ENCODE assay signal across 8 cellular contexts in the genomic region with DNA sequence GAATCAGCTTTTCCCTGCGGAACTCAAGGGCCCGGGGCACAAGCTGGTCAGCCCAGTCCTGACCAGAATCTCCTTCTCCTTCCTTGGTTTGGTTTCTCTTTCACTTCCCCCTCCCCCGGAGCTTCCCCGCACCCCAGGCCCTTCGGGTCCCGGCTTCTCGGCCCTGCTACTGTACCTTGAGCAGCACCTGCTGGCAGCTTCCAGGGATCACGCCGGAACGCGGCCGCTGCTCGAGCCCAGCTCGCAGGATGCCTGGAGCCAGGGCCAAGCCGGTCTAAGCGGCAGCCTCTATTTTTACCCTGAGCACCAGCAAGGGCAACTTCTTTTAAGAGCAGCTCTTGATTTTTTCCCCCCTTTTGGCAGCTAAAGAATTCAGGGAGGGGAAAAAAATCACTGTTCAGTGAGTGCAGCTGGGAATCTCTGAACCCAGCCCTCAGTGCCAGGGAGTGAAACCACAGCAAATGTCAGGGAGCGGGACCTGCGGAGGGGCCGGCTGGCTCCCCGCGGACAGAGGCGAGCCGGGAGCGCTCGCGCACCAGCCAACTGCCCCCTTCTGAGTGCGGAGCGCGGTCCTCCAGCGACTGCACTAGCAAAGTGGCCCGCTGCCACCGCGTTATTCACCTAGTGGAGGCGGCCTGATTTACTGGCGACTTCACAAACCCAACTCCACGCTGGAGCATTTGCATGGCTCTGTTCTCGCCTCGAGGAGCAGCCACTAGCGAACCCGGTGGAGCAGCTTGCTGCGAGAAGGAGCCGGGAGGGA. TPM values are rescaled to one million over a fixed set of nuclear protein-coding genes. Genes with fewer than 3 reads are reported as not detected.
DNase-seq lines count a peak whose midpoint lies in the region; FAIRE-seq and TF ChIP-seq lines count a peak whose summit lies in the region.

No MANE protein-coding gene starts in this region.

- H2AFZ ChIP-seq in MM.1S (ENCODE audit: low read length), result peak overlapping the region; percentile 94

- TF ChIP-seq CTCF in HEK293 (tag by site-specific recombination; IDR thresholded peaks at IDR 0.05) (peak; percentile 36; the same call in 1 of the 2 replicates), MM.1S (IDR thresholded peaks at IDR 0.05; ENCODE audit: low read length) (peak; percentile 82), kidney (IDR thresholded peaks at IDR 0.05; ENCODE audit: borderline replicate concordance, extremely low read depth, insufficient read depth) (peak; percentile 85)

- H3K4me2 ChIP-seq in MM.1S (ENCODE audit: low read depth, low read length), result peak overlapping the region; percentile 94

- peak overlapping the region; percentile 54; the same call in 1 of the 2 replicates for H3K9ac ChIP-seq in MM.1S (ENCODE audit: low read length)
- peak overlapping the region; percentile 80 to 93 for H3K9ac ChIP-seq in kidney (ENCODE audit: low read length in 2 of 2)

- peaks cover 17% of the 10 kb centered on the region for H3K4me1 ChIP-seq in HEK293 (ENCODE audit: control insufficient read depth, insufficient read depth, low read length)
- peaks cover 14% of the 10 kb centered on the region for H3K4me1 ChIP-seq in MM.1S (ENCODE audit: low read length)
- peaks cover 7 to 9% of the 10 kb centered on the region in 2 donors for H3K4me1 ChIP-seq in kidney (ENCODE audit: control insufficient read depth in 1 of 2, insufficient read depth in 1 of 2, low read depth in 1 of 2, low read length in 2 of 2)

- peaks cover 8% of the 10 kb centered on the region for H3F3A ChIP-seq in MM.1S (ENCODE audit: insufficient read depth, low read length)

- H3K27ac ChIP-seq in HEK293 (ENCODE audit: extremely low read depth, low read depth, low read length) (peak overlapping the region; percentile 62; the same call in 1 of the 2 replicates), MM.1S (ENCODE audit: low read length) (peak overlapping the region; percentile 57; the same call in 1 of the 2 replicates), kidney (ENCODE audit: low read depth in 2 of 2, low read length in 2 of 2) (peak overlapping the region; percentile 79 to 88)

- intact Hi-C loops in kidney (cut with DNase I), result no loop called here

- POLR2A ChIA-PET in HEK293 (lab: Yijun Ruan, JAX), result no interaction called here

- DNase-seq in NCI-H1436 (lab: John Stamatoyannopoulos, UW) (peak; percentile 3), NCI-H1436 treated with DMSO at 0.1 percent for 48 hours (lab: John Stamatoyannopoulos, UW) (no peak), MM.1S (peak; percentile 95), UCSD-AML1 (lab: John Stamatoyannopoulos, UW; ENCODE audit: unreplicated experiment) (peak; percentile 79), kidney (peak; percentile 95)
- DNase-seq in central memory CD4-positive, alpha-beta T cell, result peak; percentile 9
- peak; percentile 16 to 41 for DNase-seq in stimulated activated CD4-positive, alpha-beta T cell treated with anti-CD3 and anti-CD28 coated beads, Interleukin-12 subunit alpha, Interleukin-12 subunit beta, amount 100 ng/mL, for 24 hours (ENCODE audit: low read depth in 2 of 2)

- no peaks in the 10 kb centered on the region for H3K9me3 ChIP-seq in HEK293 (ENCODE audit: control insufficient read depth, insufficient read depth, low read depth, low read length)
- H3K9me3 ChIP-seq in MM.1S (replicated peaks; ENCODE audit: insufficient read depth, low read length), result no peaks in the 10 kb centered on the region
- H3K9me3 ChIP-seq in kidney (ENCODE audit: control insufficient read depth in 1 of 2, low read length in 2 of 2), result no peaks in the 10 kb centered on the region

- H4K20me1 ChIP-seq in MM.1S (ENCODE audit: insufficient read depth, low read length), result no peaks in the 10 kb centered on the region

- H3K79me2 ChIP-seq in MM.1S (ENCODE audit: low read length), result no peaks in the 10 kb centered on the region

- CTCF ChIA-PET in HEK293 (lab: Yijun Ruan, JAX), result interaction anchor here (0.6 to 2.3 kb wide), 32 partner anchors 9 to 1922 kb away, joined by 3 to 18 read pairs (median 3); no protein-coding TSS in a partner anchor

- H3K9me2 ChIP-seq in MM.1S (replicated peaks; ENCODE audit: insufficient read depth, low read length), result no peaks in the 10 kb centered on the region

- H3K36me3 ChIP-seq in HEK293 (ENCODE audit: control insufficient read depth in 2 of 2, insufficient read depth in 1 of 2, low read length in 2 of 2), result no peaks in the 10 kb centered on the region
- H3K36me3 ChIP-seq in MM.1S (replicated peaks; ENCODE audit: insufficient read depth, low read length), result no peaks in the 10 kb centered on the region
- H3K36me3 ChIP-seq in kidney (ENCODE audit: control insufficient read depth in 1 of 2, insufficient read depth in 2 of 2, low read length in 2 of 2), result no peaks in the 10 kb centered on the region

- H3K4me3 ChIP-seq in HEK293 (ENCODE audit: low read depth, low read length), result peak overlapping the region; percentile 40
- H3K4me3 ChIP-seq in MM.1S (ENCODE audit: low read length), result peak overlapping the region; percentile 71
- H3K4me3 ChIP-seq in kidney (ENCODE audit: low read length in 2 of 2), result peak overlapping the region; percentile 85 to 87

- H3K27me3 ChIP-seq in MM.1S (replicated peaks; ENCODE audit: insufficient read depth, low read length), result no peaks in the 10 kb centered on the region

- no peak for FAIRE-seq in kidney (lab: Jason Lieb, UNC)

TF ChIP-seq in HEK293, 187 proteins besides CTCF, POLR2A, EP300 and RAD21 (continues in another document):
- TF ChIP-seq PATZ1 (tag by site-specific recombination; IDR thresholded peaks at IDR 0.05) (0 out of 2 replicates have a peak, but pooled peaks have one; percentile 27), YY1 (tag by site-specific recombination; IDR thresholded peaks at IDR 0.05) (no peak), ZBTB48 (tag by site-specific recombination; IDR thresholded peaks at IDR 0.05) (peak; percentile 38; the same call in 1 of the 2 replicates), ZNF121 (tag by site-specific recombination; IDR thresholded peaks at IDR 0.05) (no peak), OSR2 (tag by site-specific recombination; IDR thresholded peaks at IDR 0.05) (0 out of 2 replicates have a peak, but pooled peaks have one; percentile 41), ZNF335 (tag by site-specific recombination; conservative IDR thresholded peaks at IDR 0.05) (peak; percentile 50), ZBTB26 (tag by site-specific recombination; optimal IDR thresholded peaks at IDR 0.05) (peak; percentile 40), ZBTB21 (tag by site-specific recombination; IDR thresholded peaks at IDR 0.05) (no peak)
- TF ChIP-seq, protein P1, sequence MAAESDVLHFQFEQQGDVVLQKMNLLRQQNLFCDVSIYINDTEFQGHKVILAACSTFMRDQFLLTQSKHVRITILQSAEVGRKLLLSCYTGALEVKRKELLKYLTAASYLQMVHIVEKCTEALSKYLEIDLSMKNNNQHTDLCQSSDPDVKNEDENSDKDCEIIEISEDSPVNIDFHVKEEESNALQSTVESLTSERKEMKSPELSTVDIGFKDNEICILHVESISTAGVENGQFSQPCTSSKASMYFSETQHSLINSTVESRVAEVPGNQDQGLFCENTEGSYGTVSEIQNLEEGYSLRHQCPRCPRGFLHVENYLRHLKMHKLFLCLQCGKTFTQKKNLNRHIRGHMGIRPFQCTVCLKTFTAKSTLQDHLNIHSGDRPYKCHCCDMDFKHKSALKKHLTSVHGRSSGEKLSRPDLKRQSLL (tag by site-specific recombination; IDR thresholded peaks at IDR 0.05), result 0 out of 2 replicates have a peak, but pooled peaks have one; percentile 6

RNA-seq across cellular contexts. Expression of gene INHBA, which starts 2.4 kb away (rescaled TPM):
- total RNA-seq in kidney, result 5.9 TPM
- polyA plus RNA-seq in kidney (ENCODE audit: insufficient read depth, low read depth, low replicate concordance), result 0.49 TPM
